Comparison of ENCODE assay signal across 21 cellular contexts in the genomic region with DNA sequence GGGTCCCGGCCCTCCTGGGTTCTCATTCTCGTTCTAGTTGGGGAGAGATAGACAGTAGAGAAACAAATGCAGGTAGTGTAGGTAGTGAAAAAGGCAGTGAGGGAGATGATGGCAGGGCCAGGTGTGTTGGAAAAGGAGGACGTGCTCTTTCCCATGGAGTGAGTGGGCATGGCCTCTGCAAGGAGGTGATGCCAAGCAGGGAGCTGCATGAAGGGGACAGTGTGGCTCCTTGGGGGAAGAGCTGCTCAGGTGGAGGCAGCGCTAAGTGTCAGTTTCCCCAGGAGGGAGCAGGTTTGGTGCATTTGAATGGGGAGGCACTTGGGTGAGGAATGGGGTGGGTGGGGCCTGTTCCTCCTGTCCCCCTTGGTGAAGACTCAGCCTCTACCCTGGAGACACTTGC. TPM values are rescaled to one million over a fixed set of nuclear protein-coding genes. Genes with fewer than 3 reads are reported as not detected.
A peak's percentile ranks its signal among the peaks of the same experiment; 100 is the strongest.
DNase-seq lines count a peak whose midpoint lies in the region; ATAC-seq, FAIRE-seq and TF ChIP-seq lines count a peak whose summit lies in the region.
"Had no signal": no experiment of that assay in that cellular context is flagged by ENCODE, and none has a peak within 500 bp of the region (broad histone marks: within the 10 kb centered on the region; RNA-seq: fewer than 3 reads in every experiment).

No MANE protein-coding gene starts in this region.

- H3K4me1 Mint-ChIP-seq in activated T-cell treated with anti-CD3 and anti-CD28 coated beads, Interleukin-2, amount 50 U/mL, for 24 hours (ENCODE audit: low read depth) = no peaks in the 10 kb centered on the region
- peaks cover 2% of the 10 kb centered on the region for H3K4me1 Mint-ChIP-seq in CD8-positive, alpha-beta T cell (ENCODE audit: low read depth)

- CTCF ChIA-PET in CD8-positive, alpha-beta T cell (lab: Charles Lee) = interaction anchor here (2.5 kb wide), 1 partner anchor 9 kb away, joined by 13 read pairs; no protein-coding TSS in a partner anchor

- H3K4me3 Mint-ChIP-seq in activated T-cell treated with anti-CD3 and anti-CD28 coated beads, Interleukin-2, amount 50 U/mL, for 24 hours = no peak overlapping the region
- no peak overlapping the region for H3K4me3 Mint-ChIP-seq in CD8-positive, alpha-beta T cell
- H3K4me3 Mint-ChIP-seq: CD14-positive monocyte; CD4-positive, alpha-beta memory T cell; HFFc6 had no signal

- H3K4me1 ChIP-seq in CD8-positive, alpha-beta T cell (ENCODE audit: insufficient read depth, low read length) = no peaks in the 10 kb centered on the region
- H3K4me1 ChIP-seq in kidney (ENCODE audit: control insufficient read depth in 1 of 2, insufficient read depth in 1 of 2, low read depth in 1 of 2, low read length in 2 of 2) = no peaks in the 10 kb centered on the region

- no peak for TF ChIP-seq CTCF in CD8-positive, alpha-beta T cell (IDR thresholded peaks at IDR 0.05)
- TF ChIP-seq CTCF in bronchial epithelial cell (IDR thresholded peaks at IDR 0.05; ENCODE audit: insufficient read depth, low read length, severe bottlenecking) (no peak), kidney (IDR thresholded peaks at IDR 0.05; ENCODE audit: borderline replicate concordance, extremely low read depth, insufficient read depth) (no peak)

- H3K27me3 Mint-ChIP-seq in activated T-cell treated with anti-CD3 and anti-CD28 coated beads, Interleukin-2, amount 50 U/mL, for 24 hours = no peaks in the 10 kb centered on the region
- no peaks in the 10 kb centered on the region for H3K27me3 Mint-ChIP-seq in CD8-positive, alpha-beta T cell (ENCODE audit: low read depth)
- H3K27me3 Mint-ChIP-seq: CD4-positive, alpha-beta memory T cell had no signal

- H3K9me3 ChIP-seq in CD8-positive, alpha-beta T cell (ENCODE audit: low read length) = no peaks in the 10 kb centered on the region
- no peaks in the 10 kb centered on the region for H3K9me3 ChIP-seq in kidney (ENCODE audit: control insufficient read depth in 1 of 2, low read length in 2 of 2)
- H3K9me3 ChIP-seq: BLaER1 had no signal

- H3K27ac Mint-ChIP-seq in activated T-cell treated with anti-CD3 and anti-CD28 coated beads, Interleukin-2, amount 50 U/mL, for 24 hours = peak overlapping the region; percentile 1
- peak overlapping the region; percentile 41 for H3K27ac Mint-ChIP-seq in CD8-positive, alpha-beta T cell
- H3K27ac Mint-ChIP-seq: HFFc6 had no signal

- POLR2A ChIA-PET in CD8-positive, alpha-beta T cell (lab: Charles Lee) = no interaction called here

- H3K27ac ChIP-seq in CD8-positive, alpha-beta T cell (ENCODE audit: low read depth, low read length) = no peak overlapping the region
- no peak overlapping the region for H3K27ac ChIP-seq in kidney (ENCODE audit: low read depth in 2 of 2, low read length in 2 of 2)
- H3K27ac ChIP-seq: 22Rv1, BLaER1, GM23248 had no signal

- peaks cover 59% of the 10 kb centered on the region for H3K36me3 ChIP-seq in CD8-positive, alpha-beta T cell (ENCODE audit: insufficient read depth, low read length)
- H3K36me3 ChIP-seq in bronchial epithelial cell (ENCODE audit: control insufficient read depth, insufficient read depth, low read length) (peaks cover 2% of the 10 kb centered on the region), kidney (ENCODE audit: control insufficient read depth in 1 of 2, insufficient read depth in 2 of 2, low read length in 2 of 2) (peaks cover 13 to 17% of the 10 kb centered on the region in 2 donors)

- H3K9me3 Mint-ChIP-seq in activated T-cell treated with anti-CD3 and anti-CD28 coated beads, Interleukin-2, amount 50 U/mL, for 24 hours = no peaks in the 10 kb centered on the region
- H3K9me3 Mint-ChIP-seq in CD8-positive, alpha-beta T cell = no peaks in the 10 kb centered on the region
- H3K9me3 Mint-ChIP-seq: CD14-positive monocyte; CD4-positive, alpha-beta memory T cell; HFFc6 had no signal

- no peak overlapping the region for H3K4me3 ChIP-seq in CD8-positive, alpha-beta T cell (ENCODE audit: low read depth, low read length)
- H3K4me3 ChIP-seq in bronchial epithelial cell (ENCODE audit: low read depth, low read length) (no peak overlapping the region), kidney (ENCODE audit: low read length in 2 of 2) (no peak overlapping the region)
- H3K4me3 ChIP-seq: BLaER1, GM12878, GM23248 had no signal

- H3K27me3 ChIP-seq in CD8-positive, alpha-beta T cell (ENCODE audit: insufficient read depth, low read length) = no peaks in the 10 kb centered on the region
- H3K27me3 ChIP-seq in bronchial epithelial cell (ENCODE audit: control insufficient read depth, insufficient read depth, low read length) = no peaks in the 10 kb centered on the region
- H3K27me3 ChIP-seq: BLaER1 had no signal

- intact Hi-C loops in CD8-positive, alpha-beta T cell (cut with DNase I, micrococcal nuclease) = no loop called here
- intact Hi-C loops in kidney (cut with DNase I) = no loop called here

- ATAC-seq in CD8-positive, alpha-beta T cell = no peak
- ATAC-seq in HG03039 (IDR thresholded peaks at IDR 0.05; ENCODE audit: unreplicated experiment) = no peak
- ATAC-seq: GM12878, HCT116 had no signal

- H3K36me3 Mint-ChIP-seq in activated T-cell treated with anti-CD3 and anti-CD28 coated beads, Interleukin-2, amount 50 U/mL, for 24 hours (ENCODE audit: low read depth) = peaks cover 98% of the 10 kb centered on the region
- peaks cover 90% of the 10 kb centered on the region for H3K36me3 Mint-ChIP-seq in CD8-positive, alpha-beta T cell

- H3K9ac ChIP-seq in kidney (ENCODE audit: low read length in 2 of 2) = no peak overlapping the region
- H3K9ac ChIP-seq: BLaER1, GM23248 had no signal

- DNase-seq in activated T-cell treated with anti-CD3 and anti-CD28 coated beads, Interleukin-2, amount 50 U/mL, for 24 hours = no peak
- DNase-seq in activated T-cell treated with anti-CD3 and anti-CD28 coated beads, Interleukin-2, amount 50 U/mL, for 1 hour = no peak
- DNase-seq in CD8-positive, alpha-beta T cell = no peak
- DNase-seq in bronchial epithelial cell (ENCODE audit: low read depth) (no peak), kidney (peak; percentile 40), NCI-H2227 treated with DMSO at 0.1 percent for 48 hours (lab: John Stamatoyannopoulos, UW) (no peak), occipital lobe (lab: John Stamatoyannopoulos, UW) (no peak)
- DNase-seq: Calu3; CD4-positive, alpha-beta memory T cell; DND-41; EL; GM23248; HFFc6 had no signal

- peak; percentile 32 for FAIRE-seq in bronchial epithelial cell (lab: Jason Lieb, UNC)
- FAIRE-seq in kidney (lab: Jason Lieb, UNC) = no peak
- FAIRE-seq: GM12878, GM19239, H54 had no signal

RNA-seq across cellular contexts. Expression of a gene that starts 22.2 kb away (rescaled TPM):
- total RNA-seq in CD8-positive, alpha-beta T cell = 10 to 100 TPM; 29.3 to 32.0 TPM
- total RNA-seq in bronchial epithelial cell (6.6 and 6.7 TPM in 2 replicates), kidney (26.4 TPM), occipital lobe (11.9 TPM)
- 10.2 TPM for polyA plus RNA-seq in kidney (ENCODE audit: insufficient read depth, low read depth, low replicate concordance)

RNA-seq across cellular contexts. Expression of a gene that starts 41.2 kb away (rescaled TPM):
- total RNA-seq in CD8-positive, alpha-beta T cell = under 1 TPM; 0.52 to 0.83 TPM
- total RNA-seq in bronchial epithelial cell (3.9 and 5.2 TPM in 2 replicates), kidney (37.7 TPM), occipital lobe (1.9 TPM)
- polyA plus RNA-seq in kidney (ENCODE audit: insufficient read depth, low read depth, low replicate concordance) = 234 TPM
